In the genomic region with DNA sequence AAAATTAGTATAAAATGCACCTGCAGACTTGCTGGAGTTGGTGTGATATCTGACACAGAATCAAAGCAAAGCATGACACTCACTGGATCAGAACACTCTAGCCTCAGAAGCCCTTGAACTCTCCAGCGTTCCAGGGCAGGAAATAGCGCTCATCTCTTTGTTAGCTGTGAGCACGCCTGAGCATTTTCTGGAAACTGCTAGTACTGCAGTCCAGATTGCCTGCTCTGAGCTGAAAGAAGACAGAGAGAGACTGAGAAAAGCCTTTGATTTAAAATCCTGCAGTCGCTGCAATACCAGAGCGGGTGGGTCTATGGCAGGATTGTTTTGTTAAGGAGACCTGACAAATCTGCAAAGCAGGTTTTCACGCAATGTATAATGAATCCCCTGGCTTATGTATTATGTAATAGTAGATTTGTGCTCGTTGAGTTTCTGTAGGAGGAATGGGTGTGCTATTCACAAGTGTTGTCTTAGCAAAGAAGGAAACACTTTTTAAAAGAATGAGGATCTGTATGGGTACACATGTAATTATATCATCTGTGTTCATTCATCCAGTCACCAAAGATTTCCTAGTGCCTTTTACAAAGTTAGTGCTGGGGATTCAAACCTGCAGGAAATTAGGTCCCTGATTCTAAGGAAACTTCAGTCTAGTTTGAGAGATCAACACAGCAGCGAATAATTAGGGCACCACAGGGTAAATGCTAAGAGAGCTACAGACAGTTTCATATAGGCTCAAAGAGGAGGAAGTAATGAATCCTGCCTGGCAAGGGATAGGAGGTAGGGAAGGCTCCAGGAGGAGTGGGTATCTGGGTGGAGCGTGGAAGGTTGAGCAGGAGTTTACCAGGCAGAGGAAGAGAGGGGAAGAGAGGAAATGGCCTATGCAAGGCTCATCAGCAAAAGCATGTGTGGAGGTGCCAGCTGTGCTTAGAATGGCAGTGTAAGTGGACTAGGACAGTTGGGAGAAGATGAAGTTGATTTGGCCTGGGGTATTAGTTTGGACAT, we compare ENCODE assay signal across 12 cellular contexts. TPM values are rescaled to one million over a fixed set of nuclear protein-coding genes. Genes with fewer than 3 reads are reported as not detected.
A peak's percentile ranks its signal among the peaks of the same experiment; 100 is the strongest.
DNase-seq lines count a peak whose midpoint lies in the region; ATAC-seq and TF ChIP-seq lines count a peak whose summit lies in the region.
"Had no signal": no experiment of that assay in that cellular context is flagged by ENCODE, and none has a peak within 500 bp of the region (broad histone marks: within the 10 kb centered on the region; RNA-seq: fewer than 3 reads in every experiment).

No MANE protein-coding gene starts in this region.

- no peaks in the 10 kb centered on the region for H3K27me3 Mint-ChIP-seq in osteocyte (ENCODE audit: unreplicated experiment)

- H3K4me3 ChIP-seq in astrocyte of the spinal cord (ENCODE audit: low read depth, low read length) (no peak overlapping the region), vagina (no peak overlapping the region)
- H3K4me3 ChIP-seq: SK-N-MC, skin epidermis had no signal

- H3K27ac ChIP-seq in vagina, result no peak overlapping the region
- H3K27ac ChIP-seq: SK-N-MC had no signal

- peak; percentile 43 for DNase-seq in HT-29 (ENCODE audit: low spot score)
- peak; percentile 15 for DNase-seq in astrocyte of the spinal cord (ENCODE audit: low read depth, low spot score)
- DNase-seq in left cardiac atrium, result no peak
- DNase-seq in osteocyte (ENCODE audit: extremely low spot score, unreplicated experiment), result peak; percentile 51
- no peak for DNase-seq in vagina (ENCODE audit: extremely low spot score in 2 of 2)
- DNase-seq in NCI-H526 treated with DMSO at 0.1 percent for 48 hours (lab: John Stamatoyannopoulos, UW), result no peak
- no peak for DNase-seq in effector CD8-positive, alpha-beta T cell (lab: John Stamatoyannopoulos, UW)
- DNase-seq: activated CD4-positive, alpha-beta T cell treated with anti-CD3 and anti-CD28 coated beads, Interleukin-2, amount 10 ng/mL, durations not matched to agents 7 days and 5 days; activated naive CD4-positive, alpha-beta T cell treated with anti-CD3 and anti-CD28 coated beads, Interleukin-2, amount 50 U/mL, for 16 hours; DND-41 had no signal

- H3K4me1 ChIP-seq in vagina, result no peaks in the 10 kb centered on the region

- H3K36me3 ChIP-seq in vagina, result no peaks in the 10 kb centered on the region

- intact Hi-C loops in left cardiac atrium (cut with DNase I), result no loop called here
- intact Hi-C loops in vagina (cut with DNase I), result no loop called here

- H3K36me3 Mint-ChIP-seq in osteocyte (ENCODE audit: unreplicated experiment), result no peaks in the 10 kb centered on the region

- no peaks in the 10 kb centered on the region for H3K9me3 ChIP-seq in vagina

- peak; percentile 29 to 47 for ATAC-seq in left cardiac atrium

- H3K27me3 ChIP-seq in vagina, result no peaks in the 10 kb centered on the region

- in situ Hi-C loops in astrocyte of the spinal cord (cut with HindIII; ENCODE audit: low sequenced_read_pairs), result no loop called here

- H3K9me3 Mint-ChIP-seq in osteocyte (ENCODE audit: unreplicated experiment), result no peaks in the 10 kb centered on the region
- H3K9me3 Mint-ChIP-seq: activated CD4-positive, alpha-beta T cell treated with anti-CD3 and anti-CD28 coated beads, Interleukin-2, amount 10 ng/mL, durations not matched to agents 7 days and 5 days had no signal

- no peaks in the 10 kb centered on the region for H3K4me1 Mint-ChIP-seq in osteocyte (ENCODE audit: unreplicated experiment)
- H3K4me1 Mint-ChIP-seq: activated CD4-positive, alpha-beta T cell treated with anti-CD3 and anti-CD28 coated beads, Interleukin-2, amount 10 ng/mL, durations not matched to agents 7 days and 5 days had no signal

- TF ChIP-seq CTCF in astrocyte of the spinal cord (IDR thresholded peaks at IDR 0.05; ENCODE audit: low read depth, low read length) (no peak), osteocyte (IDR thresholded peaks at IDR 0.05) (no peak), vagina (IDR thresholded peaks at IDR 0.05) (no peak)

- no peak overlapping the region for H3K4me3 Mint-ChIP-seq in osteocyte (ENCODE audit: unreplicated experiment)
- H3K4me3 Mint-ChIP-seq: activated CD4-positive, alpha-beta T cell treated with anti-CD3 and anti-CD28 coated beads, Interleukin-2, amount 10 ng/mL, durations not matched to agents 7 days and 5 days had no signal

- no peak overlapping the region for H3K27ac Mint-ChIP-seq in osteocyte (ENCODE audit: unreplicated experiment)
- H3K27ac Mint-ChIP-seq: activated CD4-positive, alpha-beta T cell treated with anti-CD3 and anti-CD28 coated beads, Interleukin-2, amount 10 ng/mL, durations not matched to agents 7 days and 5 days had no signal

- no peak for TF ChIP-seq POLR2A in vagina (IDR thresholded peaks at IDR 0.05)

RNA-seq across cellular contexts. Expression of a gene that starts 26.1 kb away (rescaled TPM):
- 83.6 and 95.0 TPM in 2 replicates for total RNA-seq in HT-29 (2014; rRNA removed; shearing (Covaris generic))
- total RNA-seq in left cardiac atrium, result 100 to 1,000 TPM in 1 of 2 donors, 10 to 100 TPM in 1; 95.4 to 122 TPM
- 102 and 112 TPM in 2 replicates for total RNA-seq in osteocyte
- 35.6 TPM for total RNA-seq in vagina

Comparison
In these comparisons a context has a peak if more than half of its experiments do, and no peak if none do; other contexts are left out.
1. DNase-seq: peak in HT-29 (single experiment), astrocyte of the spinal cord (single experiment) and osteocyte (single experiment); none in left cardiac atrium (single experiment), vagina (0 of 2), NCI-H526 treated with DMSO at 0.1 percent for 48 hours (single experiment) and effector CD8-positive, alpha-beta T cell (single experiment).